Comparison of ENCODE assay signal across 29 cellular contexts in genomic region chr4:142383800-142384470, GRCh38.
DNase-seq lines count a peak whose midpoint lies in the region; ATAC-seq and TF ChIP-seq lines count a peak whose summit lies in the region.
"Had no signal": no experiment of that assay in that cellular context is flagged by ENCODE, and none has a peak within 500 bp of the region (broad histone marks: within the 10 kb centered on the region; RNA-seq: fewer than 3 reads in every experiment).

No MANE protein-coding gene starts in this region.

- no peak for DNase-seq in activated naive CD8-positive, alpha-beta T cell treated with anti-CD3 and anti-CD28 coated beads for 36 hours
- DNase-seq in RWPE2 (ENCODE audit: low spot score), result no peak
- peak; percentile 85 for DNase-seq in epithelial cell of esophagus (ENCODE audit: low read depth)
- no peak for DNase-seq in stimulated activated effector memory CD8-positive, alpha-beta T cell treated with anti-CD3 and anti-CD28 coated beads, Interleukin-12 subunit alpha, Interleukin-12 subunit beta, amount 100 ng/mL, for 72 hours (ENCODE audit: low spot score in 2 of 2)
- no peak for DNase-seq in aorta
- DNase-seq in NCI-H1417 treated with DMSO at 0.1 percent for 48 hours (lab: John Stamatoyannopoulos, UW), result no peak
- DNase-seq: activated CD8-positive, alpha-beta memory T cell treated with anti-CD3 and anti-CD28 coated beads, Interleukin-2, amount 50 U/mL, for 4 hours; activated gamma-delta T cell treated with Interleukin-2 at 50 U/mL for 16 hours; DMS79; effector memory CD4-positive, alpha-beta T cell; Kasumi-1; naive B cell; NCI-H1092 treated with DMSO at 0.1 percent for 48 hours; NCI-H2029 treated with DMSO at 0.1 percent for 48 hours; NCI-H345; NCI-H82; occipital lobe; PC-3; retina; SHP77 treated with DMSO at 0.1 percent for 48 hours; spleen; stimulated activated CD4-positive, alpha-beta T cell treated with anti-CD3 and anti-CD28 coated beads, Interleukin-4, amount 100 ng/mL, for 24 hours; stimulated activated naive CD8-positive, alpha-beta T cell treated with anti-CD3 and anti-CD28 coated beads, Interleukin-15, Interleukin-2, amounts not matched to agents 100 U/mL and 50 U/mL, for 24 hours; SW 1271 had no signal

- H3K9me3 Mint-ChIP-seq in activated naive CD8-positive, alpha-beta T cell (ENCODE audit: low read depth), result no peaks in the 10 kb centered on the region
- H3K9me3 Mint-ChIP-seq in activated naive CD8-positive, alpha-beta T cell treated with anti-CD3 and anti-CD28 coated beads for 36 hours, result peaks cover 4% of the 10 kb centered on the region
- H3K9me3 Mint-ChIP-seq in stimulated activated effector memory CD8-positive, alpha-beta T cell treated with anti-CD3 and anti-CD28 coated beads, Interleukin-12 subunit alpha, Interleukin-12 subunit beta, amount 100 ng/mL, for 72 hours, result no peaks in the 10 kb centered on the region

- peak; percentile 40 for ATAC-seq in RWPE2 (ENCODE audit: low read depth)
- ATAC-seq in stimulated activated effector memory CD8-positive, alpha-beta T cell treated with anti-CD3 and anti-CD28 coated beads, Interleukin-12 subunit alpha, Interleukin-12 subunit beta, amount 100 ng/mL, for 72 hours, result no peak
- ATAC-seq in aorta (ENCODE audit: low FRiP score), result no peak
- ATAC-seq in GM21381 (IDR thresholded peaks at IDR 0.05; ENCODE audit: unreplicated experiment), result no peak
- ATAC-seq: HCT116; PC-3; stimulated activated naive CD8-positive, alpha-beta T cell treated with anti-CD3 and anti-CD28 coated beads, Interleukin-15, Interleukin-2, amounts not matched to agents 100 U/mL and 50 U/mL, for 24 hours had no signal

- H3K36me3 ChIP-seq in RWPE2 (ENCODE audit: low read depth), result peaks cover 26% of the 10 kb centered on the region
- H3K36me3 ChIP-seq in aorta (ENCODE audit: control insufficient read depth in 1 of 2, insufficient read depth in 2 of 2, low read length in 1 of 2), result no peaks in the 10 kb centered on the region
- H3K36me3 ChIP-seq: spleen had no signal

- H3K27me3 ChIP-seq in RWPE2 (ENCODE audit: insufficient read depth, poor library complexity, severe bottlenecking) (no peaks in the 10 kb centered on the region), aorta (ENCODE audit: control insufficient read depth in 1 of 2, insufficient read depth in 2 of 2, low read length in 1 of 2) (no peaks in the 10 kb centered on the region)
- H3K27me3 ChIP-seq: spleen had no signal

- no peaks in the 10 kb centered on the region for H3K27me3 Mint-ChIP-seq in activated naive CD8-positive, alpha-beta T cell
- H3K27me3 Mint-ChIP-seq in activated naive CD8-positive, alpha-beta T cell treated with anti-CD3 and anti-CD28 coated beads for 36 hours, result no peaks in the 10 kb centered on the region
- H3K27me3 Mint-ChIP-seq: memory B cell, naive B cell had no signal

- peak overlapping the region; percentile 82 for H3K27ac Mint-ChIP-seq in activated naive CD8-positive, alpha-beta T cell
- no peak overlapping the region for H3K27ac Mint-ChIP-seq in activated naive CD8-positive, alpha-beta T cell treated with anti-CD3 and anti-CD28 coated beads for 36 hours
- H3K27ac Mint-ChIP-seq in stimulated activated effector memory CD8-positive, alpha-beta T cell treated with anti-CD3 and anti-CD28 coated beads, Interleukin-12 subunit alpha, Interleukin-12 subunit beta, amount 100 ng/mL, for 72 hours, result peak overlapping the region; percentile 3
- H3K27ac Mint-ChIP-seq: memory B cell, naive B cell had no signal

- H3K4me3 ChIP-seq in RWPE2 (ENCODE audit: severe bottlenecking), result no peak overlapping the region
- H3K4me3 ChIP-seq in epithelial cell of esophagus (ENCODE audit: low read length), result no peak overlapping the region
- no peak overlapping the region for H3K4me3 ChIP-seq in aorta (ENCODE audit: low read length in 2 of 2)
- H3K4me3 ChIP-seq: spleen had no signal

- no peak for TF ChIP-seq CTCF in RWPE2 (IDR thresholded peaks at IDR 0.05; ENCODE audit: poor library complexity, severe bottlenecking)
- TF ChIP-seq CTCF in epithelial cell of esophagus (IDR thresholded peaks at IDR 0.05; ENCODE audit: insufficient read depth, low read depth, low read length, missing control alignments), result no peak

- H3K4me1 Mint-ChIP-seq in activated naive CD8-positive, alpha-beta T cell (ENCODE audit: low read depth), result peaks cover 79% of the 10 kb centered on the region
- H3K4me1 Mint-ChIP-seq in activated naive CD8-positive, alpha-beta T cell treated with anti-CD3 and anti-CD28 coated beads for 36 hours, result peaks cover 47% of the 10 kb centered on the region
- H3K4me1 Mint-ChIP-seq in stimulated activated effector memory CD8-positive, alpha-beta T cell treated with anti-CD3 and anti-CD28 coated beads, Interleukin-12 subunit alpha, Interleukin-12 subunit beta, amount 100 ng/mL, for 72 hours, result peaks cover 42% of the 10 kb centered on the region
- H3K4me1 Mint-ChIP-seq: memory B cell, naive B cell had no signal

- no peak overlapping the region for H3K4me3 Mint-ChIP-seq in activated naive CD8-positive, alpha-beta T cell
- no peak overlapping the region for H3K4me3 Mint-ChIP-seq in activated naive CD8-positive, alpha-beta T cell treated with anti-CD3 and anti-CD28 coated beads for 36 hours
- H3K4me3 Mint-ChIP-seq in stimulated activated effector memory CD8-positive, alpha-beta T cell treated with anti-CD3 and anti-CD28 coated beads, Interleukin-12 subunit alpha, Interleukin-12 subunit beta, amount 100 ng/mL, for 72 hours, result peak overlapping the region; percentile 5
- H3K4me3 Mint-ChIP-seq: memory B cell, naive B cell had no signal

- H3K27ac ChIP-seq in RWPE2 (ENCODE audit: poor library complexity, severe bottlenecking), result peak overlapping the region; percentile 78
- no peak overlapping the region for H3K27ac ChIP-seq in aorta (ENCODE audit: low read depth in 1 of 2, low read length in 2 of 2)
- H3K27ac ChIP-seq: C4-2B, spleen had no signal

- peaks cover 37% of the 10 kb centered on the region for H3K36me3 Mint-ChIP-seq in activated naive CD8-positive, alpha-beta T cell
- H3K36me3 Mint-ChIP-seq in activated naive CD8-positive, alpha-beta T cell treated with anti-CD3 and anti-CD28 coated beads for 36 hours, result peaks cover 60% of the 10 kb centered on the region
- H3K36me3 Mint-ChIP-seq in stimulated activated effector memory CD8-positive, alpha-beta T cell treated with anti-CD3 and anti-CD28 coated beads, Interleukin-12 subunit alpha, Interleukin-12 subunit beta, amount 100 ng/mL, for 72 hours, result peaks cover 24% of the 10 kb centered on the region
- H3K36me3 Mint-ChIP-seq: memory B cell, naive B cell had no signal

- 93 to 96% methylated on average over 4 of the region's 4 CpGs for WGBS in aorta, 2 donors

- intact Hi-C loops in aorta (cut with DNase I), result no loop called here

- H3K4me1 ChIP-seq in RWPE2 (ENCODE audit: insufficient read depth, poor library complexity, severe bottlenecking) (peaks cover 55% of the 10 kb centered on the region), aorta (ENCODE audit: control insufficient read depth in 1 of 2, insufficient read depth in 2 of 2, low read length in 2 of 2) (no peaks in the 10 kb centered on the region)

- H3K9me3 ChIP-seq in RWPE2 (ENCODE audit: severe bottlenecking), result peaks cover 2% of the 10 kb centered on the region
- H3K9me3 ChIP-seq in aorta (ENCODE audit: control insufficient read depth, low read length), result no peaks in the 10 kb centered on the region
- H3K9me3 ChIP-seq: spleen had no signal
